In the genomic region with DNA sequence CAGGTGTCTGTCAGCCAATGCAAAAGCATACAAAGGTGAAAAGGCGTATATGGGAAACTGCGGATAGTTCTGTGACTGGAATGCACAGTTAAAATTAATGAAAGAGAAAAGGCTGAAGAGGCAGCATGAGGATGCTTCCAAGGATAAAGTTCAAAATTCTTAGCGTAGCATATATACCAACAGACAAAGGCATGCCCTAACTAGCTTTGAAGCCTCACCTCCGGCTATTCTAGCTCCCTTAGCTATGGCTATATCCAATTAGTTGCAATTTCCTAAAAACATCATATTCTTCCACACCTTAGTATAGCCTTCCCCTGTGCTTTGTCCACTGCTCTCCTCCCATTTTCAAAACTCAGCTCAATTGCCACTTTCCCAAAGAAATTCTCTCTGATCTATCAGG, we compare ENCODE assay signal across 1 cellular context.
TF ChIP-seq lines count a peak whose summit lies in the region.

No MANE protein-coding gene starts in this region.

TF ChIP-seq in IMR-90, 13 proteins besides CTCF, POLR2A, EP300 and RAD21 (continued from another document):
- TF ChIP-seq CEBPB (IDR thresholded peaks at IDR 0.05; ENCODE audit: low read depth, low read length) (no peak), NFE2L2 (IDR thresholded peaks at IDR 0.05; ENCODE audit: low read depth, low read length) (no peak), MXI1 (IDR thresholded peaks at IDR 0.05; ENCODE audit: borderline replicate concordance, low read depth, low read length) (no peak), MAFK (IDR thresholded peaks at IDR 0.05; ENCODE audit: low read depth, low read length) (no peak), MAZ (IDR thresholded peaks at IDR 0.05; ENCODE audit: borderline replicate concordance, low read depth, low read length) (no peak), RCOR1 (IDR thresholded peaks at IDR 0.05; ENCODE audit: insufficient replicate concordance, low read length) (no peak), CHD1 (IDR thresholded peaks at IDR 0.05; ENCODE audit: low read depth, low read length) (no peak), USF2 (IDR thresholded peaks at IDR 0.05; ENCODE audit: low read depth, low read length) (no peak), SMC3 (IDR thresholded peaks at IDR 0.05; ENCODE audit: low read depth, low read length) (no peak)
